ENCODE assay signal across 23 cellular contexts in genomic region chr7:71652551-71652950, GRCh38.
A peak's percentile ranks its signal among the peaks of the same experiment; 100 is the strongest.
DNase-seq lines count a peak whose midpoint lies in the region; TF ChIP-seq lines count a peak whose summit lies in the region.
"Had no signal": no experiment of that assay in that cellular context is flagged by ENCODE, and none has a peak within 500 bp of the region (broad histone marks: within the 10 kb centered on the region; RNA-seq: fewer than 3 reads in every experiment).

No MANE protein-coding gene starts in this region.

- peak overlapping the region in 1 of 5 experiments; percentile 47 for H3K4me3 Mint-ChIP-seq in brain
- H3K4me3 Mint-ChIP-seq: CD14-positive monocyte; CD8-positive, alpha-beta memory T cell had no signal

- peaks cover 2 to 6% (median 5%) of the 10 kb centered on the region in 5 experiments for H3K9me3 Mint-ChIP-seq in brain

- no peak for TF ChIP-seq CTCF in brain (conservative IDR thresholded peaks at IDR 0.05)

- peak overlapping the region in 3 of 5 experiments; percentile 37 to 77 (median 75) for H3K27ac Mint-ChIP-seq in brain
- H3K27ac Mint-ChIP-seq: CD8-positive, alpha-beta memory T cell had no signal

- peak overlapping the region; percentile 52 for H3K9ac ChIP-seq in HUES48 (ENCODE audit: low read depth, low read length)
- H3K9ac ChIP-seq: GM23248 had no signal

- no peaks in the 10 kb centered on the region for H3K9me3 ChIP-seq in HUES48 (ENCODE audit: control insufficient read depth, insufficient read depth, low read length)
- H3K9me3 ChIP-seq: BE2C had no signal

- H3K4me1 ChIP-seq in HUES48 (ENCODE audit: control insufficient read depth, insufficient read depth, low read length): peaks cover 25% of the 10 kb centered on the region
- H3K4me1 ChIP-seq: BE2C had no signal

- no peaks in the 10 kb centered on the region for H3K27me3 ChIP-seq in HUES48 (ENCODE audit: control insufficient read depth, insufficient read depth, low read length)
- H3K27me3 ChIP-seq: BE2C had no signal

- peak overlapping the region; percentile 30; the same call in 1 of the 2 replicates for H3K4me3 ChIP-seq in HUES48 (ENCODE audit: low read depth, low read length)
- H3K4me3 ChIP-seq: GM23248 had no signal

- H3K36me3 ChIP-seq in HUES48 (ENCODE audit: control insufficient read depth, insufficient read depth, low read length): 0 out of 2 replicates have a peak, but pooled peaks cover 3% of the 10 kb centered on the region
- H3K36me3 ChIP-seq: BE2C had no signal

- peaks cover 16% of the 10 kb centered on the region for H3K4me1 Mint-ChIP-seq in brain
- H3K4me1 Mint-ChIP-seq: CD14-positive monocyte; CD8-positive, alpha-beta memory T cell had no signal

- no peaks in the 10 kb centered on the region for H3K27me3 Mint-ChIP-seq in brain
- H3K27me3 Mint-ChIP-seq: CD8-positive, alpha-beta memory T cell had no signal

- DNase-seq in iPS DF 4.7 (ENCODE audit: extremely low read depth, low spot score): peak; percentile 19
- no peak for DNase-seq in SIG-M5 (lab: John Stamatoyannopoulos, UW)
- DNase-seq in NCI-H1417 (lab: John Stamatoyannopoulos, UW): no peak
- DNase-seq in activated CD8-positive, alpha-beta memory T cell treated with anti-CD3 and anti-CD28 coated beads, Interleukin-2, amount 50 U/mL, for 4 hours: no peak
- no peak for DNase-seq in germinal center (ENCODE audit: low spot score)
- DNase-seq: BE2C; CD8-positive, alpha-beta memory T cell; GM23248; KBM-7; MM.1S; NCI-H1048; NCI-H1417 treated with DMSO at 0.1 percent for 48 hours; NCI-H1694 treated with DMSO at 0.1 percent for 48 hours; NCI-H2081 treated with DMSO at 0.1 percent for 48 hours; NCI-H2171; NCI-H226; NCI-H510A; NCI-H69; SHP77 had no signal

- peak overlapping the region; percentile 76 for H3K27ac ChIP-seq in HUES48 (ENCODE audit: low read depth, low read length)
- H3K27ac ChIP-seq: GM23248, RWPE1 had no signal

- peaks cover 11% of the 10 kb centered on the region for H3K36me3 Mint-ChIP-seq in brain
- H3K36me3 Mint-ChIP-seq: CD14-positive monocyte; CD8-positive, alpha-beta memory T cell had no signal
